1 cellular context compared by ENCODE assay signal in the genomic region with DNA sequence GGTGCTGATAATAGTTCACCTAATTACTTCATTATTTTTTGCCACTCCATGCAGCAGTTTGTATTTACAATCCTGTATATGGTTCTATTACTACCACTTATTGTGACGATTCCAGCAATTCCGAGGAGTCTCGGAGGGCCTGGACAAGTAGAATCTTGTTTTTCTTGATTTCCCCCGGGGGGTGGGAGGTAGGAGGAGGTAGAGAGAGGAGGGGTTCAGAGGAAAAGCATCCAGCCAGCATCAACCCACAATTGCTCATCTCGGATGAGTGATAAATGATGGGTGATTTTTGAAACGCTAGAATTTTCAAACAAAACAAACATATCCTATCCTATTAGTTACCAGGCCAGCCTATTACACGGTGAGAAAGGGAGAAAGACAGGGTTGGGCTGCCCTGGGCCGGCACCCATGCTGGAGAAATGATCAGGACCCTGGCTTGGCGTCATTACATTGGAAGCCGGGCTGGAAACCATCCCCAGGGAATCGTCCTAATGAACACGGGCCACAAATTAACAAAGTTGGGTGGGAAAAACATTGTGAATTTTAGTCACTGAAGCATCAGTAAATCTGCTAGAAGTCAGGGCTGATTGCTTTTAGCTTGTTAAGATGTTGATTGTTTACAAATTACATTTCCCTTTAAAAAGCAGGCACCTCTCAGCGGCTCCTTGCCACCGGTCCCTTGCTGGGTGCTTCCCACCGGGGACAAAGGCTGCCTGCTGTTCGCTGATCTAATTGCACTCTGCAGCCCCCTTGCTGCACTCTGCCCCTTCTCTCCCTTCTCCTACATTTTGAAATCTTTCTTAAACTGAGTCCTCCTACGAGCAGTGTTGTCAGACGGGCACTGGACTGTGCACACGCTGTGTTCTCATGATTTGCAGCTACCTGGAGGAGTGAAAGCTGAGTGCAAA.
TF ChIP-seq lines count a peak whose summit lies in the region.

No MANE protein-coding gene starts in this region.

TF ChIP-seq in HEK293, 187 proteins besides CTCF, POLR2A, EP300 and RAD21:
- TF ChIP-seq ZIC2 (tag by site-specific recombination; IDR thresholded peaks at IDR 0.05) (peak; percentile 72), ZNF626 (tag by site-specific recombination; IDR thresholded peaks at IDR 0.05) (no peak), ZNF561 (tag by site-specific recombination; IDR thresholded peaks at IDR 0.05; ENCODE audit: borderline replicate concordance) (no peak)
TF ChIP-seq in HEK293: peak in this region for 1.
